ENCODE assay signal across 1 cellular context in the genomic region with DNA sequence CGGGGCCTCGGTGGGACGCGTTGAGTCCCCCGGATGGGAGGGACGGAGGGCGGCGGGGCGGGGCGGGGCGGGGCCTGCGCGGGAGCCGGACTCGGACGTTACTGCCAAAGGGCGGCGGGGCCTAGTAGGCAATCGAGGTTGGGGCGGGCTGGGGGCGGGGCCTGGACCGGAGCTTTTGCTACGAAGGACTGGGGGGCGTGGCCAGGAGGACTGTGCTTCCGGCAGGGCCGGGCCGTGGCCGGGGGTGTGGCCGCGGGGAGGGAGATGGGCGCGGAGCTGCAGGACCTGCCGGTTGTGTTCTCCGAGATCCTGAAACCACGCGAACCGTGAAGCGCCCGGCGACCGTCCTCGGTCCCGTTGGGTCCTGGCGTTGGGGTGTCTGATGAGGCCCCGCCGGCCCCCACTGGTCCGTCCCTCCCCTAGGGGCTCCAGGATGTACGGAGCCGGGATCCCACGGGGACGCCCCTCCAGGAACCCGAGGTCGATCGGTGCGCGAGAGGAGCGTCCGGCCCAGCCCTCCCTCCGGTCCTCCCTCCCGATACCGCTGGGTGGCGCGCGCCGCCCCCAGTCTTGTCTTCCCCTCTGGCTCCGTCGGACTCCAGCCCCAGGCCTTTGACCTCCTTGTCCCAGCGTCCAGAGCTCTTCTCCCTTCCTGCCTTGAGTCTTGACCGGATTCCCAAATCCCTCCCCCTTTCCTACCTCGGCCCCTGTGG.
TF ChIP-seq lines count a peak whose summit lies in the region.

No MANE protein-coding gene starts in this region.

TF ChIP-seq in WTC11, 78 proteins besides CTCF, POLR2A, EP300 and RAD21 (continued from another document):
- TF ChIP-seq, protein P1, sequence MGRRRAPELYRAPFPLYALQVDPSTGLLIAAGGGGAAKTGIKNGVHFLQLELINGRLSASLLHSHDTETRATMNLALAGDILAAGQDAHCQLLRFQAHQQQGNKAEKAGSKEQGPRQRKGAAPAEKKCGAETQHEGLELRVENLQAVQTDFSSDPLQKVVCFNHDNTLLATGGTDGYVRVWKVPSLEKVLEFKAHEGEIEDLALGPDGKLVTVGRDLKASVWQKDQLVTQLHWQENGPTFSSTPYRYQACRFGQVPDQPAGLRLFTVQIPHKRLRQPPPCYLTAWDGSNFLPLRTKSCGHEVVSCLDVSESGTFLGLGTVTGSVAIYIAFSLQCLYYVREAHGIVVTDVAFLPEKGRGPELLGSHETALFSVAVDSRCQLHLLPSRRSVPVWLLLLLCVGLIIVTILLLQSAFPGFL (CRISPR knock-in tag; IDR thresholded peaks at IDR 0.05; ENCODE audit: borderline replicate concordance): no peak
- TF ChIP-seq CREB1 (CRISPR knock-in tag; IDR thresholded peaks at IDR 0.05): no peak
- TF ChIP-seq, protein P2, sequence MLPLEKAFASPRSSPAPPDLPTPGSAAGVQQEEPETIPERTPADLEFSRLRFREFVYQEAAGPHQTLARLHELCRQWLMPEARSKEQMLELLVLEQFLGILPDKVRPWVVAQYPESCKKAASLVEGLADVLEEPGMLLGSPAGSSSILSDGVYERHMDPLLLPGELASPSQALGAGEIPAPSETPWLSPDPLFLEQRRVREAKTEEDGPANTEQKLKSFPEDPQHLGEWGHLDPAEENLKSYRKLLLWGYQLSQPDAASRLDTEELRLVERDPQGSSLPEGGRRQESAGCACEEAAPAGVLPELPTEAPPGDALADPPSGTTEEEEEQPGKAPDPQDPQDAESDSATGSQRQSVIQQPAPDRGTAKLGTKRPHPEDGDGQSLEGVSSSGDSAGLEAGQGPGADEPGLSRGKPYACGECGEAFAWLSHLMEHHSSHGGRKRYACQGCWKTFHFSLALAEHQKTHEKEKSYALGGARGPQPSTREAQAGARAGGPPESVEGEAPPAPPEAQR (CRISPR knock-in tag; IDR thresholded peaks at IDR 0.05): no peak
TF ChIP-seq in WTC11: peak in this region for 18.
